Comparison of ENCODE assay signal across 25 cellular contexts in genomic region chr15:99427210-99427609, GRCh38.
A peak's percentile ranks its signal among the peaks of the same experiment; 100 is the strongest.
DNase-seq lines count a peak whose midpoint lies in the region; ATAC-seq and TF ChIP-seq lines count a peak whose summit lies in the region.
"Had no signal": no experiment of that assay in that cellular context is flagged by ENCODE, and none has a peak within 500 bp of the region (broad histone marks: within the 10 kb centered on the region; RNA-seq: fewer than 3 reads in every experiment).

No MANE protein-coding gene starts in this region.

- no peak overlapping the region for H4K8ac ChIP-seq in neuronal stem cell (ENCODE audit: low read depth, low read length)

- H3K4me3 ChIP-seq in neuronal stem cell (ENCODE audit: low read length in 2 of 2) (no peak overlapping the region), PC-3 (ENCODE audit: low read length) (no peak overlapping the region)
- H3K4me3 ChIP-seq: breast epithelium had no signal

- no peaks in the 10 kb centered on the region for H3K9me3 Mint-ChIP-seq in activated naive CD4-positive, alpha-beta T cell treated with anti-CD3 and anti-CD28 coated beads, Interleukin-2, amount 10 ng/mL, durations not matched to agents 7 days and 5 days
- no peaks in the 10 kb centered on the region for H3K9me3 Mint-ChIP-seq in CD4-positive, alpha-beta T cell
- H3K9me3 Mint-ChIP-seq in activated T-helper 17 cell treated with anti-CD3 and anti-CD28 coated beads, Interleukin-2, amount 50 U/mL, for 72 hours = no peaks in the 10 kb centered on the region
- H3K9me3 Mint-ChIP-seq: activated T-helper 2 cell treated with anti-CD3 and anti-CD28 coated beads, Interferon-gamma antibody, Interleukin-2, Interleukin-4, amounts not matched to agents 10 μg/mL and 5 μg/mL and 100 μg/mL, durations not matched to agents 14 hours and 24 hours and 36 hours had no signal

- H3K9ac ChIP-seq in neuronal stem cell (ENCODE audit: low read depth, low read length, poor library complexity) = no peak overlapping the region
- H3K9ac ChIP-seq in PC-3 (ENCODE audit: low read length) = no peak overlapping the region

- H2BK5ac ChIP-seq in neuronal stem cell (ENCODE audit: low read length) = no peak overlapping the region

- H3K14ac ChIP-seq in neuronal stem cell (ENCODE audit: low read length) = no peak overlapping the region

- H3K18ac ChIP-seq in neuronal stem cell (ENCODE audit: low read length) = no peak overlapping the region

- H3K4ac ChIP-seq in neuronal stem cell (ENCODE audit: low read length) = no peak overlapping the region

- H3K4me1 Mint-ChIP-seq in activated naive CD4-positive, alpha-beta T cell treated with anti-CD3 and anti-CD28 coated beads, Interleukin-2, amount 10 ng/mL, durations not matched to agents 7 days and 5 days = peaks cover 60% of the 10 kb centered on the region
- H3K4me1 Mint-ChIP-seq in CD4-positive, alpha-beta T cell (ENCODE audit: low read depth) = peaks cover 56% of the 10 kb centered on the region
- peaks cover 4% of the 10 kb centered on the region for H3K4me1 Mint-ChIP-seq in activated T-helper 17 cell treated with anti-CD3 and anti-CD28 coated beads, Interleukin-2, amount 50 U/mL, for 72 hours

- H3F3A ChIP-seq in PC-3 (ENCODE audit: low read length, unreplicated experiment) = no peaks in the 10 kb centered on the region

- peak; percentile 14 for DNase-seq in activated naive CD4-positive, alpha-beta T cell treated with anti-CD3 and anti-CD28 coated beads, Interleukin-2, amount 10 ng/mL, durations not matched to agents 7 days and 5 days
- DNase-seq in activated naive CD4-positive, alpha-beta T cell treated with Interleukin-2 at 50 U/mL for 16 hours = no peak
- peak in 1 of 10 experiments; percentile 11 for DNase-seq in CD4-positive, alpha-beta T cell
- DNase-seq in neuronal stem cell (ENCODE audit: low spot score) (no peak), PC-3 (no peak)
- DNase-seq: ACHN; activated CD4-positive, alpha-beta T cell treated with anti-CD3 and anti-CD28 coated beads for 4 hours; DMS153; effector CD8-positive, alpha-beta T cell; erythroblast; Kasumi-1; NCI-H1436 treated with DMSO at 0.1 percent for 48 hours; NCI-H2107; NCI-H774; RPMI8226; small intestine; stimulated activated CD4-positive, alpha-beta T cell treated with anti-CD3 and anti-CD28 coated beads, Interleukin-1b, Interleukin-23, amount 100 ng/mL, for 48 hours; stimulated activated CD8-positive, alpha-beta memory T cell treated with anti-CD3 and anti-CD28 coated beads, Interleukin-4, amount 100 ng/mL, for 48 hours; trophoblast cell had no signal

- H4K20me1 ChIP-seq in PC-3 (ENCODE audit: low read length) = no peaks in the 10 kb centered on the region

- no peak overlapping the region for H3K4me3 Mint-ChIP-seq in activated naive CD4-positive, alpha-beta T cell treated with anti-CD3 and anti-CD28 coated beads, Interleukin-2, amount 10 ng/mL, durations not matched to agents 7 days and 5 days
- H3K4me3 Mint-ChIP-seq in CD4-positive, alpha-beta T cell = no peak overlapping the region
- H3K4me3 Mint-ChIP-seq in activated T-helper 17 cell treated with anti-CD3 and anti-CD28 coated beads, Interleukin-2, amount 50 U/mL, for 72 hours = no peak overlapping the region

- no peak overlapping the region for H3K23ac ChIP-seq in neuronal stem cell (ENCODE audit: low read depth, low read length, poor library complexity)

- POLR2A ChIA-PET in CD4-positive, alpha-beta T cell (lab: Charles Lee) = interaction anchor here (0.8 kb wide), 1 partner anchor 57 kb away, joined by 3 read pairs; no protein-coding TSS in a partner anchor
- POLR2A ChIA-PET in PC-3 (lab: Charles Lee; ENCODE audit: unreplicated experiment) = no interaction called here

- H3K27ac Mint-ChIP-seq in activated naive CD4-positive, alpha-beta T cell treated with anti-CD3 and anti-CD28 coated beads, Interleukin-2, amount 10 ng/mL, durations not matched to agents 7 days and 5 days = peak overlapping the region; percentile 60
- H3K27ac Mint-ChIP-seq in CD4-positive, alpha-beta T cell = peak overlapping the region; percentile 97
- H3K27ac Mint-ChIP-seq in activated T-helper 17 cell treated with anti-CD3 and anti-CD28 coated beads, Interleukin-2, amount 50 U/mL, for 72 hours = peak overlapping the region; percentile 7

- no CpG with 5 or more reads among the region's 8 CpGs for WGBS in neuronal stem cell (ENCODE audit: extremely low coverage in 2 of 2, insufficient read length in 2 of 2, insufficient replicate concordance in 1 of 2), 2 donors

- H3K36me3 Mint-ChIP-seq in activated naive CD4-positive, alpha-beta T cell treated with anti-CD3 and anti-CD28 coated beads, Interleukin-2, amount 10 ng/mL, durations not matched to agents 7 days and 5 days = no peaks in the 10 kb centered on the region
- H3K36me3 Mint-ChIP-seq in CD4-positive, alpha-beta T cell (ENCODE audit: low read depth) = no peaks in the 10 kb centered on the region
- no peaks in the 10 kb centered on the region for H3K36me3 Mint-ChIP-seq in activated T-helper 17 cell treated with anti-CD3 and anti-CD28 coated beads, Interleukin-2, amount 50 U/mL, for 72 hours (ENCODE audit: low read depth)

- ATAC-seq in CD4-positive, alpha-beta T cell (ENCODE audit: poor library complexity) = no peak
- no peak for ATAC-seq in activated T-helper 17 cell treated with anti-CD3 and anti-CD28 coated beads, Interleukin-2, amount 50 U/mL, for 72 hours (replicated peaks)
- ATAC-seq in GM19328 (IDR thresholded peaks at IDR 0.05; ENCODE audit: unreplicated experiment) (no peak), GM21619 (IDR thresholded peaks at IDR 0.05; ENCODE audit: unreplicated experiment) (no peak), PC-3 (no peak)

- H2BK120ac ChIP-seq in neuronal stem cell (ENCODE audit: low read depth, low read length) = no peak overlapping the region

- H2AFZ ChIP-seq in neuronal stem cell (ENCODE audit: low read length) (no peak overlapping the region), PC-3 (ENCODE audit: low read length) (no peak overlapping the region)

- peaks cover 0 to 2% of the 10 kb centered on the region in 2 donors for H3K4me1 ChIP-seq in neuronal stem cell (ENCODE audit: control insufficient read depth in 2 of 2, insufficient read depth in 1 of 2, low read depth in 1 of 2, low read length in 2 of 2)
- H3K4me1 ChIP-seq in PC-3 (ENCODE audit: insufficient read depth, low read length) = peaks cover 15% of the 10 kb centered on the region
- H3K4me1 ChIP-seq: breast epithelium had no signal

- H3K27ac ChIP-seq in CD4-positive, alpha-beta T cell (ENCODE audit: low read depth, low read length) = no peak overlapping the region
- no peak overlapping the region for H3K27ac ChIP-seq in neuronal stem cell (replicated peaks; ENCODE audit: low read length)
- H3K27ac ChIP-seq in PC-3 (ENCODE audit: low read length) = no peak overlapping the region
- H3K27ac ChIP-seq: breast epithelium had no signal

- H4K91ac ChIP-seq in neuronal stem cell (ENCODE audit: low read depth, low read length, poor library complexity) = no peak overlapping the region

- no peak for TF ChIP-seq CTCF in CD4-positive, alpha-beta T cell (IDR thresholded peaks at IDR 0.05)
- TF ChIP-seq CTCF in PC-3 (conservative IDR thresholded peaks at IDR 0.05; ENCODE audit: low read depth, low read length) = no peak

- no peaks in the 10 kb centered on the region for H3K79me2 ChIP-seq in PC-3 (ENCODE audit: low read length)

- no peak overlapping the region for H2BK15ac ChIP-seq in neuronal stem cell (ENCODE audit: low read length)

- intact Hi-C loops in CD4-positive, alpha-beta T cell (cut with DNase I, micrococcal nuclease) = no loop called here
- intact Hi-C loops in PC-3 (cut with micrococcal nuclease) = loop anchor here (5.0 kb wide), 1 partner anchor 140 kb away; the partner anchor contains the start of gene MEF2A

- H2AK5ac ChIP-seq in neuronal stem cell (ENCODE audit: low read depth, low read length) = peak overlapping the region; percentile 47

- H2BK12ac ChIP-seq in neuronal stem cell (ENCODE audit: low read length) = no peak overlapping the region

- no peak overlapping the region for H3K4me2 ChIP-seq in neuronal stem cell (ENCODE audit: insufficient read depth, low read length, poor library complexity, severe bottlenecking)
- H3K4me2 ChIP-seq in PC-3 (ENCODE audit: low read length) = no peak overlapping the region

- CTCF ChIA-PET in activated naive CD4-positive, alpha-beta T cell treated with anti-CD3 and anti-CD28 coated beads, Interleukin-2, amount 10 ng/mL, durations not matched to agents 7 days and 5 days (lab: Charles Lee) = interaction anchor here (1.8 kb wide), 1 partner anchor 18 kb away, joined by 4 read pairs; no protein-coding TSS in a partner anchor
- CTCF ChIA-PET in CD4-positive, alpha-beta T cell (lab: Charles Lee) = no interaction called here
- CTCF ChIA-PET in PC-3 (lab: Charles Lee) = no interaction called here

- H3K79me1 ChIP-seq in neuronal stem cell (ENCODE audit: low read depth, low read length) = peaks cover 2% of the 10 kb centered on the region

- H3K27me3 ChIP-seq in CD4-positive, alpha-beta T cell (ENCODE audit: control insufficient read depth, insufficient read depth, low read length) = no peaks in the 10 kb centered on the region
- H3K27me3 ChIP-seq in neuronal stem cell (ENCODE audit: control insufficient read depth in 3 of 3, insufficient read depth in 3 of 3, low read depth in 1 of 3, low read length in 3 of 3) (no peaks in the 10 kb centered on the region), PC-3 (ENCODE audit: low read length) (no peaks in the 10 kb centered on the region)
- H3K27me3 ChIP-seq: BE2C, breast epithelium had no signal

- peaks cover 11% of the 10 kb centered on the region for H3K27me3 Mint-ChIP-seq in activated naive CD4-positive, alpha-beta T cell treated with anti-CD3 and anti-CD28 coated beads, Interleukin-2, amount 10 ng/mL, durations not matched to agents 7 days and 5 days
- H3K27me3 Mint-ChIP-seq in CD4-positive, alpha-beta T cell = no peaks in the 10 kb centered on the region
- H3K27me3 Mint-ChIP-seq in activated T-helper 17 cell treated with anti-CD3 and anti-CD28 coated beads, Interleukin-2, amount 50 U/mL, for 72 hours = peaks cover 3% of the 10 kb centered on the region

- H3K9me3 ChIP-seq in CD4-positive, alpha-beta T cell (ENCODE audit: control insufficient read depth, low read length) = no peaks in the 10 kb centered on the region
- H3K9me3 ChIP-seq in neuronal stem cell (replicated peaks in 1 of 2; ENCODE audit: control insufficient read depth in 2 of 2, insufficient read depth in 1 of 2, low read depth in 1 of 2, low read length in 2 of 2) = no peaks in the 10 kb centered on the region
- H3K9me3 ChIP-seq in PC-3 (ENCODE audit: low read length) = no peaks in the 10 kb centered on the region
- H3K9me3 ChIP-seq: BE2C, breast epithelium had no signal

- no peaks in the 10 kb centered on the region for H3K9me2 ChIP-seq in PC-3 (replicated peaks; ENCODE audit: low read length)

- BruUV-seq in PC-3 (replicated peaks; lab: Mats Ljungman, UMichigan) = no TSS peak

- H3K36me3 ChIP-seq in neuronal stem cell (replicated peaks in 1 of 2; ENCODE audit: control insufficient read depth in 2 of 2, insufficient read depth in 2 of 2, low read length in 2 of 2) (no peaks in the 10 kb centered on the region), PC-3 (ENCODE audit: low read depth, low read length) (no peaks in the 10 kb centered on the region)
- H3K36me3 ChIP-seq: BE2C, breast epithelium had no signal

Comparison
In these comparisons a context has a peak if more than half of its experiments do, and no peak if none do; other contexts are left out.
1. H3K27ac Mint-ChIP-seq: peak in every context shown above with its lines; median percentile 97 in CD4-positive, alpha-beta T cell; 60 in activated naive CD4-positive, alpha-beta T cell treated with anti-CD3 and anti-CD28 coated beads, Interleukin-2, amount 10 ng/mL, durations not matched to agents 7 days and 5 days; 7 in activated T-helper 17 cell treated with anti-CD3 and anti-CD28 coated beads, Interleukin-2, amount 50 U/mL, for 72 hours.